In the genomic region with DNA sequence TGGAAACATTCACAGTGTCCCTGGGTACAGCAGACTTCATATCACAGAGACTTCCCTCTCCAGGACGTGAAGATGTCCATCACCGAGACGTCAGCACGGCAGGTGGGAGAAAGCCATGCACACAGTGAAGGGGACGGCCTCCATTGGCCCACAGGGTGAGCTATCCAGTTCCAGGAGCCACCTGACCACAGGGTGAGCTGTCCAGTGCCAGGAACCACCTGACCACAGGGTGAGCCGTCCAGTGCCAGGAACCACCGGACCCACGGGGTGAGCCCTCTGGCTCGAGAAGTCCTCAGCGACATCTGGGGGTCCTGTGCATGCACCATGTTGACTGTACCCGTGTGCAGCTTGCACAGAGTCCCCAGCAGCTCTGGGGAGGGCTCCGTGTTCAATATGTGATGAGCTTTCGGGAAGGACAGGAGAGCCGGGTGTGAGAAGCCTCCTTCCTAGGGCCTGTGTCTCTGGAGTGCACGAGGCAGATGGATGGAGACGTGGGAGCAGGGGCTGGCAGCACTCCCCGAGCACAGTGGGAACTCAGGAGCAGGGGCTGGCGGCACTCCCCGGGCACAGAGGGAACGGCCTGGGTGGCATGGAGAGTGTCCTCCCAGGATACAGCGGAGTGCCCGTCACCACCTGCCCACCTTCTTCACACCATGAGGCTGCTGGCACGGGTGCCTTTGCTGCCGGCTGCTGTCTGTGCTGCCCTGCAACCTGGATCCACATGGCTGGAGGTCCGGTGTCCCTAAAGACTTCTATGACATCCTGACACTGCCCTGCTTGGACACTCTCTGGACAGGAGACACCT, we compare ENCODE assay signal across 28 cellular contexts.
A peak's percentile ranks its signal among the peaks of the same experiment; 100 is the strongest.
DNase-seq lines count a peak whose midpoint lies in the region; ATAC-seq, FAIRE-seq and TF ChIP-seq lines count a peak whose summit lies in the region.
"Had no signal": no experiment of that assay in that cellular context is flagged by ENCODE, and none has a peak within 500 bp of the region (broad histone marks: within the 10 kb centered on the region; RNA-seq: fewer than 3 reads in every experiment).

No MANE protein-coding gene starts in this region.

- H4K20me1 ChIP-seq in HepG2 (ENCODE audit: insufficient read depth, low read length) = 0 out of 2 replicates have a peak, but pooled peaks cover 2% of the 10 kb centered on the region

- no peak overlapping the region for H3K9ac ChIP-seq in HepG2 (ENCODE audit: insufficient read depth, low read depth, low read length)
- H3K9ac ChIP-seq in endodermal cell (ENCODE audit: extremely low read depth, low read length, poor library complexity, severe bottlenecking) = no peak overlapping the region

- TF ChIP-seq CTCF in HepG2 (CRISPR knock-in tag; IDR thresholded peaks at IDR 0.05) (no peak), right lobe of liver (IDR thresholded peaks at IDR 0.05) (no peak), endodermal cell (conservative IDR thresholded peaks at IDR 0.05) (no peak), omental fat pad (IDR thresholded peaks at IDR 0.05) (no peak)

- 84% methylated on average over 12 of the region's 25 CpGs for WGBS in HepG2 (ENCODE audit: low lambda C conversion rate)
- 48% methylated on average over 5 of the region's 25 CpGs for WGBS in right lobe of liver (ENCODE audit: insufficient coverage, low coverage, low lambda C conversion rate, missing lambda C conversion rate)
- WGBS in endodermal cell (ENCODE audit: insufficient coverage in 1 of 2, insufficient read length in 1 of 2), 2 experiments = 81 to 84% methylated on average over 19 to 25 of the region's 25 CpGs
- 84% methylated on average over 25 of the region's 25 CpGs for WGBS in aorta, 2 donors

- no peaks in the 10 kb centered on the region for H3K4me1 Mint-ChIP-seq in endodermal cell
- H3K4me1 Mint-ChIP-seq: CD14-positive monocyte; CD8-positive, alpha-beta memory T cell had no signal

- H3K27ac ChIP-seq in HepG2 (ENCODE audit: extremely low read length, insufficient read depth, low read length) (no peak overlapping the region), right lobe of liver (no peak overlapping the region), endodermal cell (ENCODE audit: low read depth, low read length) (no peak overlapping the region), aorta (ENCODE audit: low read depth in 1 of 2, low read length in 2 of 2) (no peak overlapping the region)
- H3K27ac ChIP-seq: RWPE1, SK-N-MC had no signal

- no TSS peak for BruUV-seq in HepG2 (replicated peaks; lab: Mats Ljungman, UMichigan)

- no peaks in the 10 kb centered on the region for H3K36me3 Mint-ChIP-seq in endodermal cell (ENCODE audit: low read depth)
- H3K36me3 Mint-ChIP-seq: CD14-positive monocyte; CD8-positive, alpha-beta memory T cell had no signal

- TF ChIP-seq EP300 in HepG2 (IDR thresholded peaks at IDR 0.05; ENCODE audit: low read depth in 2 of 2, low read length in 2 of 2) (no peak), HepG2 (CRISPR knock-in tag; IDR thresholded peaks at IDR 0.05; ENCODE audit: borderline replicate concordance) (no peak)

- DNase-seq in HepG2 (ENCODE audit: low spot score) = no peak
- no peak for DNase-seq in right lobe of liver
- peak; percentile 26 for DNase-seq in endodermal cell
- no peak for DNase-seq in omental fat pad (ENCODE audit: low spot score)
- peak in 1 of 2 donors; percentile 57 for DNase-seq in aorta
- DNase-seq in SIG-M5 treated with dmso at 0.1 percent for 504 hours (lab: John Stamatoyannopoulos, UW; ENCODE audit: unreplicated experiment) = no peak
- no peak for DNase-seq in dermis blood vessel endothelial cell
- no peak for DNase-seq in HTR-8/SVneo (ENCODE audit: insufficient read length, low spot score)
- DNase-seq: 8988T; ACHN; BE2C; CD8-positive, alpha-beta memory T cell; DMS 273 treated with DMSO at 0.1 percent for 48 hours; DMS79 treated with DMSO at 0.1 percent for 48 hours; H7; HFFc6; NCI-H1092; NCI-H1417 treated with DMSO at 0.1 percent for 48 hours; NCI-H1694 treated with DMSO at 0.1 percent for 48 hours; NCI-H2081; NCI-H2227 treated with DMSO at 0.1 percent for 48 hours; NCI-H526 treated with DMSO at 0.1 percent for 48 hours; SHP77 had no signal

- TF ChIP-seq RAD21 in HepG2 (CRISPR knock-in tag; IDR thresholded peaks at IDR 0.05) = no peak

- ATAC-seq in HepG2 = peak; percentile 35; the same call in 1 of the 3 replicates
- ATAC-seq in right lobe of liver = no peak
- peak; percentile 23 for ATAC-seq in omental fat pad (ENCODE audit: low FRiP score)
- ATAC-seq in aorta (ENCODE audit: low FRiP score) = peak; percentile 46

- H3K4me2 ChIP-seq in HepG2 (ENCODE audit: low read depth, low read length) = no peak overlapping the region

- H3K4me3 Mint-ChIP-seq in endodermal cell = no peak overlapping the region
- H3K4me3 Mint-ChIP-seq: CD14-positive monocyte; CD8-positive, alpha-beta memory T cell; HFFc6 had no signal

- intact Hi-C loops in HepG2 (cut with micrococcal nuclease; ENCODE audit: unreplicated experiment) (no loop called here), right lobe of liver (cut with DNase I) (no loop called here), aorta (cut with DNase I) (no loop called here)

- FAIRE-seq in HepG2 (lab: Jason Lieb, UNC) = no peak
- FAIRE-seq in HTR-8/SVneo (lab: Jason Lieb, UNC) = no peak
- FAIRE-seq: GM12892, GM18507 had no signal

- no peaks in the 10 kb centered on the region for H3K36me3 ChIP-seq in HepG2 (replicated peaks in 1 of 2; ENCODE audit: control insufficient read depth in 1 of 2, insufficient read depth in 2 of 2, low read length in 2 of 2)
- no peaks in the 10 kb centered on the region for H3K36me3 ChIP-seq in right lobe of liver
- H3K36me3 ChIP-seq in endodermal cell (ENCODE audit: control insufficient read depth, insufficient read depth, low read length) = no peaks in the 10 kb centered on the region
- no peaks in the 10 kb centered on the region for H3K36me3 ChIP-seq in aorta (ENCODE audit: control insufficient read depth in 1 of 2, insufficient read depth in 2 of 2, low read length in 1 of 2)
- H3K36me3 ChIP-seq: BE2C had no signal

- no peak overlapping the region for H2AFZ ChIP-seq in HepG2 (ENCODE audit: low read length)

- H3K9me3 ChIP-seq in HepG2 (ENCODE audit: low read length) (no peaks in the 10 kb centered on the region), right lobe of liver (no peaks in the 10 kb centered on the region), endodermal cell (ENCODE audit: control insufficient read depth, low read length) (peaks cover 83% of the 10 kb centered on the region), aorta (ENCODE audit: control insufficient read depth, low read length) (peaks cover 3% of the 10 kb centered on the region)
- H3K9me3 ChIP-seq: BE2C had no signal

- H3K4me1 ChIP-seq in HepG2 (ENCODE audit: insufficient read depth, low read length) = no peaks in the 10 kb centered on the region
- no peaks in the 10 kb centered on the region for H3K4me1 ChIP-seq in right lobe of liver
- H3K4me1 ChIP-seq in endodermal cell (ENCODE audit: control insufficient read depth, insufficient read depth, low read length) = no peaks in the 10 kb centered on the region
- H3K4me1 ChIP-seq in aorta (ENCODE audit: control insufficient read depth in 1 of 2, insufficient read depth in 2 of 2, low read length in 2 of 2) = no peaks in the 10 kb centered on the region
- H3K4me1 ChIP-seq: BE2C had no signal

- CTCF ChIA-PET in HepG2 (lab: Yijun Ruan, JAX; ENCODE audit: low intra/inter-chr PET ratio, low total read pairs) = no interaction called here

- TF ChIP-seq POLR2A in HepG2 (IDR thresholded peaks at IDR 0.05; ENCODE audit: insufficient read depth in 1 of 2, low read depth in 2 of 2, low read length in 2 of 2) (no peak), right lobe of liver (IDR thresholded peaks at IDR 0.05) (no peak)

- H3K27me3 ChIP-seq in HepG2 (ENCODE audit: control insufficient read depth in 1 of 2, insufficient read depth in 2 of 2, low read length in 2 of 2) = no peaks in the 10 kb centered on the region
- no peaks in the 10 kb centered on the region for H3K27me3 ChIP-seq in right lobe of liver
- H3K27me3 ChIP-seq in endodermal cell (ENCODE audit: control insufficient read depth, insufficient read depth, low read length, poor library complexity, severe bottlenecking) = no peaks in the 10 kb centered on the region
- H3K27me3 ChIP-seq in aorta (ENCODE audit: control insufficient read depth in 1 of 2, insufficient read depth in 2 of 2, low read length in 1 of 2) = no peaks in the 10 kb centered on the region
- H3K27me3 ChIP-seq: BE2C had no signal

- H3K4me3 ChIP-seq in HepG2 (replicated peaks in 1 of 3; ENCODE audit: insufficient read depth in 1 of 3, low read depth in 2 of 3, low read length in 3 of 3) (no peak overlapping the region), right lobe of liver (no peak overlapping the region), endodermal cell (ENCODE audit: low read length) (no peak overlapping the region), aorta (ENCODE audit: low read length in 2 of 2) (no peak overlapping the region)
- H3K4me3 ChIP-seq: SK-N-MC had no signal

- in situ Hi-C loops in HepG2 (cut with HindIII; ENCODE audit: extremely low pct_ligation_motif_present, low pct_unique_long_range_greater_than_20kb) = no loop called here

- POLR2A ChIA-PET in HepG2 (lab: Yijun Ruan, JAX) = no interaction called here

- H3K9me3 Mint-ChIP-seq in endodermal cell = peaks cover 3% of the 10 kb centered on the region

- no peaks in the 10 kb centered on the region for H3K79me2 ChIP-seq in HepG2 (ENCODE audit: insufficient read depth, low read length)

- H3K27me3 Mint-ChIP-seq in endodermal cell (ENCODE audit: insufficient read depth) = no peaks in the 10 kb centered on the region

- H3K27ac Mint-ChIP-seq in endodermal cell = no peak overlapping the region
- H3K27ac Mint-ChIP-seq: CD8-positive, alpha-beta memory T cell; HFFc6 had no signal

TF ChIP-seq in HepG2, 621 proteins besides CTCF, POLR2A, EP300 and RAD21 (continues in another document):
- TF ChIP-seq ZNF205 (CRISPR knock-in tag; IDR thresholded peaks at IDR 0.05) = no peak
- no peak for TF ChIP-seq KAT8 (CRISPR knock-in tag; IDR thresholded peaks at IDR 0.05)
- TF ChIP-seq, protein P1, sequence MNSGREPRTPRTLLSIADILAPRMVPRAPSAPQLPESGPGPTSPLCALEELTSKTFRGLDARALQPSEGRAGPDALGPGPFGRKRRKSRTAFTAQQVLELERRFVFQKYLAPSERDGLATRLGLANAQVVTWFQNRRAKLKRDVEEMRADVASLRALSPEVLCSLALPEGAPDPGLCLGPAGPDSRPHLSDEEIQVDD (CRISPR knock-in tag; IDR thresholded peaks at IDR 0.05; ENCODE audit: borderline replicate concordance) = no peak
- TF ChIP-seq ZSCAN30 (CRISPR knock-in tag; IDR thresholded peaks at IDR 0.05) = no peak
- TF ChIP-seq NCOA1 (CRISPR knock-in tag; IDR thresholded peaks at IDR 0.05) = no peak
- TF ChIP-seq ZNF678 (CRISPR knock-in tag; IDR thresholded peaks at IDR 0.05) = no peak
- TF ChIP-seq MTA3 (CRISPR knock-in tag; IDR thresholded peaks at IDR 0.05) = no peak
- TF ChIP-seq SP5 (CRISPR knock-in tag; IDR thresholded peaks at IDR 0.05; ENCODE audit: borderline replicate concordance, low read depth) = no peak

Comparison
In these comparisons a context has a peak if more than half of its experiments do, and no peak if none do; other contexts are left out.
1. ATAC-seq: peak in HepG2 (single experiment), omental fat pad (single experiment) and aorta (single experiment); none in right lobe of liver (0 of 4).